ENCODE assay signal across 1 cellular context in the genomic region with DNA sequence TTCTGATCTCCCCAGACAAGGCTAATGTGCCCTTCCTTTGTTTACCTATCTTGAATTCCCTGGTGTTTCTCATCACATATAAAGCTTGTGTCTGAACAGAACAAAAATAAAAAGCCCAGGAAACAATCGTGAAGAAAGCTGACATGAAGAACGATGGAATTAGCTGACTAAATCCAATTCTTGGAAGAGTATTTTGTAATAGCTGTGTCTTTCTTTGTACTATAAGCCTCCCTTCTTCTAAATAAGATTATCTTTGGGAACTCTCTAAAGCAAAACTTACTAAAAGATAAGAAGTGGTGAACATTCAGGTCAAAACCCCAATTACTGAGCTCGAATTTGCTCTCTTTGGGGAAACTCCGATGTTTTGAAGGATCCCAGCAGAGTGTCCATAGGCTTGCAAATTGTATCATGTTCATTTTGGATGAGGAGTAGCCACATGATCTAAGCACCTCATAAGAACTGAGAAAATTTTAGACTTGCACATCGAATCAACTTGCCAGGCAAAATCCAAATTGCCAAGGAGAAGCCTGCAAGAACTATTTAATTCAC.
TF ChIP-seq lines count a peak whose summit lies in the region.

No MANE protein-coding gene starts in this region.

TF ChIP-seq in K562, 482 proteins besides CTCF, POLR2A, EP300 and RAD21 (continued from another document):
- TF ChIP-seq ZNF740 (CRISPR knock-in tag; IDR thresholded peaks at IDR 0.05), result no peak
- TF ChIP-seq ZNF740 (tag; IDR thresholded peaks at IDR 0.05), result no peak
- no peak for TF ChIP-seq CEBPG (CRISPR knock-in tag; IDR thresholded peaks at IDR 0.05)
- peak; percentile 20 to 50; a peak in 1 of 4 replicates for TF ChIP-seq CEBPG (tag; conservative IDR thresholded peaks at IDR 0.05 in 1 of 2, IDR thresholded peaks at IDR 0.05 in 1 of 2)
- TF ChIP-seq CEBPB (tag; IDR thresholded peaks at IDR 0.05), result peak; percentile 67
- no peak for TF ChIP-seq HIVEP1 (CRISPR knock-in tag; IDR thresholded peaks at IDR 0.05)
